ENCODE assay signal across 1 cellular context in the genomic region with DNA sequence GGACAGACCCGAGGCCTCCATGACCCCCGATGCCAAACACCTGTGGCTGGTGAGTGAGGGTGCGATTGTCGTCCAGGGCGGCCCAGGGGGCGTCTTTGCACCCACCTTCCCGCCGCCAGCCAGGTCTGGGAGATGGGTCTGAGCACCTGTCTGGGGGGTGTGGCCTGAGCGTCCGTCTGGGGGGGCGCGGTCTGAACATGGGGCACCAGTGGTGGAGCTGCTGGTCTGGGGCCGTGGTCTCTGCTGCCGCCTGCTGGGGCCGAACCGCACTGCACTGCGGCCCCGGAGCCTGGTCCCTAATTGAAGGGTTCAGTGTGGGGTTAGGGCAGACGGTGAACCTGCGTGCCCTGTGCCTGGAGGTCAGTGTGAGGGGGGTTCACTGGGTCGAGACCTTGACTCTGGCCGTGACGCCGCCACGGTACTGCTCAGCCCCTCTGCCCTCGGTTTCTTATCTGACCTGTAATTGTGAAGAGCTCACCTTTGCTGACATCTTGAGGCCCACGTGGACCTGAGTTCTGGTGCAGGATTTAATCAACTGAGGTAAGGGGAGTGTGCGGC.
TF ChIP-seq lines count a peak whose summit lies in the region.

No MANE protein-coding gene starts in this region.

TF ChIP-seq in GM23338, 12 proteins besides CTCF, POLR2A, EP300 and RAD21 (continued from another document):
- TF ChIP-seq, protein P1, sequence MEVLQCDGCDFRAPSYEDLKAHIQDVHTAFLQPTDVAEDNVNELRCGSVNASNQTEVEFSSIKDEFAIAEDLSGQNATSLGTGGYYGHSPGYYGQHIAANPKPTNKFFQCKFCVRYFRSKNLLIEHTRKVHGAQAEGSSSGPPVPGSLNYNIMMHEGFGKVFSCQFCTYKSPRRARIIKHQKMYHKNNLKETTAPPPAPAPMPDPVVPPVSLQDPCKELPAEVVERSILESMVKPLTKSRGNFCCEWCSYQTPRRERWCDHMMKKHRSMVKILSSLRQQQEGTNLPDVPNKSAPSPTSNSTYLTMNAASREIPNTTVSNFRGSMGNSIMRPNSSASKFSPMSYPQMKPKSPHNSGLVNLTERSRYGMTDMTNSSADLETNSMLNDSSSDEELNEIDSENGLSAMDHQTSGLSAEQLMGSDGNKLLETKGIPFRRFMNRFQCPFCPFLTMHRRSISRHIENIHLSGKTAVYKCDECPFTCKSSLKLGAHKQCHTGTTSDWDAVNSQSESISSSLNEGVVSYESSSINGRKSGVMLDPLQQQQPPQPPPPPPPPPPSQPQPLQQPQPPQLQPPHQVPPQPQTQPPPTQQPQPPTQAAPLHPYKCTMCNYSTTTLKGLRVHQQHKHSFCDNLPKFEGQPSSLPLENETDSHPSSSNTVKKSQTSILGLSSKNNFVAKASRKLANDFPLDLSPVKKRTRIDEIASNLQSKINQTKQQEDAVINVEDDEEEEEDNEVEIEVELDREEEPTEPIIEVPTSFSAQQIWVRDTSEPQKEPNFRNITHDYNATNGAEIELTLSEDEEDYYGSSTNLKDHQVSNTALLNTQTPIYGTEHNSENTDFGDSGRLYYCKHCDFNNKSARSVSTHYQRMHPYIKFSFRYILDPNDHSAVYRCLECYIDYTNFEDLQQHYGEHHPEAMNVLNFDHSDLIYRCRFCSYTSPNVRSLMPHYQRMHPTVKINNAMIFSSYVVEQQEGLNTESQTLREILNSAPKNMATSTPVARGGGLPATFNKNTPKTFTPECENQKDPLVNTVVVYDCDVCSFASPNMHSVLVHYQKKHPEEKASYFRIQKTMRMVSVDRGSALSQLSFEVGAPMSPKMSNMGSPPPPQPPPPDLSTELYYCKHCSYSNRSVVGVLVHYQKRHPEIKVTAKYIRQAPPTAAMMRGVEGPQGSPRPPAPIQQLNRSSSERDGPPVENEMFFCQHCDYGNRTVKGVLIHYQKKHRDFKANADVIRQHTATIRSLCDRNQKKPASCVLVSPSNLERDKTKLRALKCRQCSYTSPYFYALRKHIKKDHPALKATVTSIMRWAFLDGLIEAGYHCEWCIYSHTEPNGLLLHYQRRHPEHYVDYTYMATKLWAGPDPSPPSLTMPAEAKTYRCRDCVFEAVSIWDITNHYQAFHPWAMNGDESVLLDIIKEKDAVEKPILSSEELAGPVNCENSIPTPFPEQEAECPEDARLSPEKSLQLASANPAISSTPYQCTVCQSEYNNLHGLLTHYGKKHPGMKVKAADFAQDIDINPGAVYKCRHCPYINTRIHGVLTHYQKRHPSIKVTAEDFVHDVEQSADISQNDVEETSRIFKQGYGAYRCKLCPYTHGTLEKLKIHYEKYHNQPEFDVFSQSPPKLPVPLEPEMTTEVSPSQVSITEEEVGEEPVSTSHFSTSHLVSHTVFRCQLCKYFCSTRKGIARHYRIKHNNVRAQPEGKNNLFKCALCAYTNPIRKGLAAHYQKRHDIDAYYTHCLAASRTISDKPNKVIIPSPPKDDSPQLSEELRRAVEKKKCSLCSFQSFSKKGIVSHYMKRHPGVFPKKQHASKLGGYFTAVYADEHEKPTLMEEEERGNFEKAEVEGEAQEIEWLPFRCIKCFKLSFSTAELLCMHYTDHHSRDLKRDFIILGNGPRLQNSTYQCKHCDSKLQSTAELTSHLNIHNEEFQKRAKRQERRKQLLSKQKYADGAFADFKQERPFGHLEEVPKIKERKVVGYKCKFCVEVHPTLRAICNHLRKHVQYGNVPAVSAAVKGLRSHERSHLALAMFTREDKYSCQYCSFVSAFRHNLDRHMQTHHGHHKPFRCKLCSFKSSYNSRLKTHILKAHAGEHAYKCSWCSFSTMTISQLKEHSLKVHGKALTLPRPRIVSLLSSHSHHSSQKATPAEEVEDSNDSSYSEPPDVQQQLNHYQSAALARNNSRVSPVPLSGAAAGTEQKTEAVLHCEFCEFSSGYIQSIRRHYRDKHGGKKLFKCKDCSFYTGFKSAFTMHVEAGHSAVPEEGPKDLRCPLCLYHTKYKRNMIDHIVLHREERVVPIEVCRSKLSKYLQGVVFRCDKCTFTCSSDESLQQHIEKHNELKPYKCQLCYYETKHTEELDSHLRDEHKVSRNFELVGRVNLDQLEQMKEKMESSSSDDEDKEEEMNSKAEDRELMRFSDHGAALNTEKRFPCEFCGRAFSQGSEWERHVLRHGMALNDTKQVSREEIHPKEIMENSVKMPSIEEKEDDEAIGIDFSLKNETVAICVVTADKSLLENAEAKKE (CRISPR knock-in tag; IDR thresholded peaks at IDR 0.05) = no peak
- TF ChIP-seq, protein P2, sequence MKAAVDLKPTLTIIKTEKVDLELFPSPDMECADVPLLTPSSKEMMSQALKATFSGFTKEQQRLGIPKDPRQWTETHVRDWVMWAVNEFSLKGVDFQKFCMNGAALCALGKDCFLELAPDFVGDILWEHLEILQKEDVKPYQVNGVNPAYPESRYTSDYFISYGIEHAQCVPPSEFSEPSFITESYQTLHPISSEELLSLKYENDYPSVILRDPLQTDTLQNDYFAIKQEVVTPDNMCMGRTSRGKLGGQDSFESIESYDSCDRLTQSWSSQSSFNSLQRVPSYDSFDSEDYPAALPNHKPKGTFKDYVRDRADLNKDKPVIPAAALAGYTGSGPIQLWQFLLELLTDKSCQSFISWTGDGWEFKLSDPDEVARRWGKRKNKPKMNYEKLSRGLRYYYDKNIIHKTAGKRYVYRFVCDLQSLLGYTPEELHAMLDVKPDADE (IDR thresholded peaks at IDR 0.05) = no peak
- TF ChIP-seq, protein P3, sequence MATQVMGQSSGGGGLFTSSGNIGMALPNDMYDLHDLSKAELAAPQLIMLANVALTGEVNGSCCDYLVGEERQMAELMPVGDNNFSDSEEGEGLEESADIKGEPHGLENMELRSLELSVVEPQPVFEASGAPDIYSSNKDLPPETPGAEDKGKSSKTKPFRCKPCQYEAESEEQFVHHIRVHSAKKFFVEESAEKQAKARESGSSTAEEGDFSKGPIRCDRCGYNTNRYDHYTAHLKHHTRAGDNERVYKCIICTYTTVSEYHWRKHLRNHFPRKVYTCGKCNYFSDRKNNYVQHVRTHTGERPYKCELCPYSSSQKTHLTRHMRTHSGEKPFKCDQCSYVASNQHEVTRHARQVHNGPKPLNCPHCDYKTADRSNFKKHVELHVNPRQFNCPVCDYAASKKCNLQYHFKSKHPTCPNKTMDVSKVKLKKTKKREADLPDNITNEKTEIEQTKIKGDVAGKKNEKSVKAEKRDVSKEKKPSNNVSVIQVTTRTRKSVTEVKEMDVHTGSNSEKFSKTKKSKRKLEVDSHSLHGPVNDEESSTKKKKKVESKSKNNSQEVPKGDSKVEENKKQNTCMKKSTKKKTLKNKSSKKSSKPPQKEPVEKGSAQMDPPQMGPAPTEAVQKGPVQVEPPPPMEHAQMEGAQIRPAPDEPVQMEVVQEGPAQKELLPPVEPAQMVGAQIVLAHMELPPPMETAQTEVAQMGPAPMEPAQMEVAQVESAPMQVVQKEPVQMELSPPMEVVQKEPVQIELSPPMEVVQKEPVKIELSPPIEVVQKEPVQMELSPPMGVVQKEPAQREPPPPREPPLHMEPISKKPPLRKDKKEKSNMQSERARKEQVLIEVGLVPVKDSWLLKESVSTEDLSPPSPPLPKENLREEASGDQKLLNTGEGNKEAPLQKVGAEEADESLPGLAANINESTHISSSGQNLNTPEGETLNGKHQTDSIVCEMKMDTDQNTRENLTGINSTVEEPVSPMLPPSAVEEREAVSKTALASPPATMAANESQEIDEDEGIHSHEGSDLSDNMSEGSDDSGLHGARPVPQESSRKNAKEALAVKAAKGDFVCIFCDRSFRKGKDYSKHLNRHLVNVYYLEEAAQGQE (IDR thresholded peaks at IDR 0.05; ENCODE audit: unreplicated experiment) = no peak
- TF ChIP-seq JUNB (IDR thresholded peaks at IDR 0.05; ENCODE audit: unreplicated experiment) (no peak), EZH2 (IDR thresholded peaks at IDR 0.05; ENCODE audit: low read depth, unreplicated experiment) (no peak), ZNF331 (CRISPR knock-in tag; IDR thresholded peaks at IDR 0.05; ENCODE audit: low read depth) (no peak)
